In the genomic region with DNA sequence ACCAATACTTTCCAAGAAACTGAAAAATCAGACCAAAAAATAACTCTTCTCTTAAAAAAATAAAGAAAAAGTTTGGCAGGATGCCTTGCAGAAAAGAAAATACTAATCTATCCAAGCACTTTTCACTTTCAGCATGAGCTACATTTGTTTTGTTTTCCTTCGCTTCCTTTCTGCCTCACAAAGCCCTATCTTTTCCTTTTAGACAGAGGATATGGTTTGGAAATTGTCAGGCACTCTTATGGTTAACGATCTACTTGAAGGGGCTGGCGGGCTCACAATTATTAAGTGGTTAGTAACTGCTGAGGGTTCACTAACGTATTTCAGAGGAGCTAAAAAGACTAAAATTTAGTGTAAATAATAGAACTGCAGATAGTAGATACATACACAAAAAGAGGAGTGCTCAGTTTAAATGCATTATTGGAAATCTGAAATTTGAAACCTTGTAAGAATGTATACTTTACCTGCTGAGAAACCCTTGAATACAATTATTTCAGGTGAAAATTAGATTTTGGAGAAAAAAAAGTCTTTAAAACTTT, we compare ENCODE assay signal across 8 cellular contexts. TPM values are rescaled to one million over a fixed set of nuclear protein-coding genes. Genes with fewer than 3 reads are reported as not detected.
DNase-seq lines count a peak whose midpoint lies in the region; ATAC-seq and TF ChIP-seq lines count a peak whose summit lies in the region.

No MANE protein-coding gene starts in this region.

- DNase-seq in Calu3 (no peak), LHCN-M2 (ENCODE audit: low read depth) (peak; percentile 62), ascending aorta (ENCODE audit: low spot score in 2 of 2) (no peak), lower leg skin (ENCODE audit: low spot score in 2 of 2) (no peak), putamen (ENCODE audit: low spot score) (no peak), NCI-H2029 treated with DMSO at 0.1 percent for 48 hours (lab: John Stamatoyannopoulos, UW) (no peak)
- no peak for DNase-seq in stimulated activated CD4-positive, alpha-beta T cell treated with anti-CD3 and anti-CD28 coated beads, Interleukin-2, amount 100 ng/mL, for 24 hours

- TF ChIP-seq CTCF in Calu3 (IDR thresholded peaks at IDR 0.05; ENCODE audit: unreplicated experiment) (no peak), ascending aorta (IDR thresholded peaks at IDR 0.05) (no peak), lower leg skin (IDR thresholded peaks at IDR 0.05) (no peak)

- H3K27ac ChIP-seq in ascending aorta: peak overlapping the region; percentile 71 to 91

- H3K36me3 ChIP-seq in ascending aorta: no peaks in the 10 kb centered on the region

- no peaks in the 10 kb centered on the region for H3K4me1 ChIP-seq in ascending aorta

- H3K4me1 Mint-ChIP-seq in Calu3 (ENCODE audit: low read depth, unreplicated experiment): peaks cover 7% of the 10 kb centered on the region

- H3K4me3 Mint-ChIP-seq in Calu3 (ENCODE audit: low read depth, unreplicated experiment): peak overlapping the region; percentile 79

- ATAC-seq in HG02840 (IDR thresholded peaks at IDR 0.05; ENCODE audit: low FRiP score, unreplicated experiment): no peak

- WGBS in lower leg skin, 2 donors: 4% methylated on average over 4 of the region's 4 CpGs

- no peaks in the 10 kb centered on the region for H3K9me3 Mint-ChIP-seq in Calu3 (ENCODE audit: low read depth, unreplicated experiment)

- intact Hi-C loops in Calu3 (cut with micrococcal nuclease; ENCODE audit: unreplicated experiment): loop anchor here (5.0 to 10.0 kb wide), 2 partner anchors 150 to 312 kb away; partner anchors contain the start of genes PEX1 and RBM48
- intact Hi-C loops in ascending aorta (cut with DNase I): loop anchor here (10.0 kb wide), 1 partner anchor 218 kb away; no protein-coding TSS in a partner anchor
- intact Hi-C loops in lower leg skin (cut with DNase I; ENCODE audit: low total_unique reads): no loop called here

- TF ChIP-seq POLR2A in lower leg skin (IDR thresholded peaks at IDR 0.05): no peak

- no TSS peak for BruUV-seq in Calu3 (replicated peaks; lab: Mats Ljungman, UMichigan)

- no peaks in the 10 kb centered on the region for H3K9me3 ChIP-seq in ascending aorta

- H3K27me3 ChIP-seq in ascending aorta: no peaks in the 10 kb centered on the region

- CTCF ChIA-PET in Calu3 (lab: Charles Lee): interaction anchor here (0.6 to 1.2 kb wide), 3 partner anchors 139 to 227 kb away, joined by 3 to 10 read pairs (median 5); no protein-coding TSS in a partner anchor

- H3K4me3 ChIP-seq in ascending aorta (peak overlapping the region; percentile 78 to 97), lower leg skin (ENCODE audit: low read depth, poor library complexity, severe bottlenecking) (peak overlapping the region; percentile 72)

- H3K27me3 Mint-ChIP-seq in Calu3 (ENCODE audit: unreplicated experiment): no peaks in the 10 kb centered on the region

- peaks cover 53% of the 10 kb centered on the region for H3K36me3 Mint-ChIP-seq in Calu3 (ENCODE audit: insufficient read depth, unreplicated experiment)

- H3K27ac Mint-ChIP-seq in Calu3 (ENCODE audit: unreplicated experiment): peak overlapping the region; percentile 82

RNA-seq across cellular contexts. Expression of gene CDK6, which starts 0.9 kb away (rescaled TPM):
- total RNA-seq in Calu3 (2022) (67.7 and 87.9 TPM in 2 replicates), LHCN-M2 (2014; rRNA removed) (66.1 and 66.2 TPM in 2 replicates), ascending aorta (7.3 TPM), lower leg skin (10 to 100 TPM; 43.6 to 85.1 (median 63.3) TPM)
- polyA plus RNA-seq in LHCN-M2 (2012): 19.8 TPM
